ENCODE assay signal across 29 cellular contexts in genomic region chr15:75830910-75831805, GRCh38. TPM values are rescaled to one million over a fixed set of nuclear protein-coding genes. Genes with fewer than 3 reads are reported as not detected.
DNase-seq lines count a peak whose midpoint lies in the region; ATAC-seq and TF ChIP-seq lines count a peak whose summit lies in the region.
"Had no signal": no experiment of that assay in that cellular context is flagged by ENCODE, and none has a peak within 500 bp of the region (broad histone marks: within the 10 kb centered on the region; RNA-seq: fewer than 3 reads in every experiment).

No MANE protein-coding gene starts in this region.

- DNase-seq in cardiac muscle cell (ENCODE audit: low read depth in 1 of 2, low spot score in 1 of 2) (no peak), right cardiac atrium (no peak), left kidney (ENCODE audit: low read depth, low spot score) (peak; percentile 36), type B pancreatic cell (ENCODE audit: extremely low spot score, unreplicated experiment) (no peak), NCI-H187 treated with DMSO at 0.1 percent for 48 hours (lab: John Stamatoyannopoulos, UW) (no peak)
- DNase-seq: activated CD4-positive, alpha-beta T cell treated with anti-CD3 and anti-CD28 coated beads, Interleukin-2, amount 10 ng/mL, durations not matched to agents 24 days and 14 days; activated naive CD4-positive, alpha-beta T cell treated with anti-CD3 and anti-CD28 coated beads, Interleukin-2, amount 10 ng/mL, durations not matched to agents 7 days and 5 days; amygdala; DMS53; GF-D8; GM23248; Kasumi-1; lower lobe of right lung; NCI-H1092; NCI-H1930; NCI-H226; nucleus accumbens; Right ventricle myocardium superior; stimulated activated CD4-positive, alpha-beta T cell treated with anti-CD3 and anti-CD28 coated beads, Interleukin-2, amount 100 ng/mL, for 24 hours; SW 1271; testis had no signal

- no peaks in the 10 kb centered on the region for H3K36me3 ChIP-seq in cardiac muscle cell
- H3K36me3 ChIP-seq: lower lobe of right lung, vagina had no signal

- ATAC-seq in right cardiac atrium (no peak), GM21367 (IDR thresholded peaks at IDR 0.05; ENCODE audit: unreplicated experiment) (no peak), HG03432 (IDR thresholded peaks at IDR 0.05; ENCODE audit: unreplicated experiment) (no peak)
- ATAC-seq: A549, lower lobe of right lung had no signal

- TF ChIP-seq CTCF in cardiac muscle cell (IDR thresholded peaks at IDR 0.05; ENCODE audit: low read depth, low read length) = no peak
- TF ChIP-seq CTCF in VCaP (conservative IDR thresholded peaks at IDR 0.05) = no peak
- TF ChIP-seq CTCF in type B pancreatic cell (conservative IDR thresholded peaks at IDR 0.05) = no peak

- no peak overlapping the region for H3K4me3 Mint-ChIP-seq in type B pancreatic cell
- H3K4me3 Mint-ChIP-seq: activated CD4-positive, alpha-beta T cell treated with anti-CD3 and anti-CD28 coated beads, Interleukin-2, amount 10 ng/mL, durations not matched to agents 24 days and 14 days; activated naive CD4-positive, alpha-beta T cell treated with anti-CD3 and anti-CD28 coated beads, Interleukin-2, amount 10 ng/mL, durations not matched to agents 7 days and 5 days; activated T-helper 1 cell treated with anti-CD3 and anti-CD28 coated beads, Interleukin-12 subunit alpha, Interleukin-12 subunit beta, Interleukin-2, Interleukin-4 antibody, amounts not matched to agents 30 ng/mL and 10 ng/mL and 1 ng/mL, durations not matched to agents 14 hours and 24 hours and 36 hours; B cell had no signal

- H3K27ac Mint-ChIP-seq in type B pancreatic cell = peak overlapping the region; percentile 47
- H3K27ac Mint-ChIP-seq: activated CD4-positive, alpha-beta T cell treated with anti-CD3 and anti-CD28 coated beads, Interleukin-2, amount 10 ng/mL, durations not matched to agents 24 days and 14 days; activated naive CD4-positive, alpha-beta T cell treated with anti-CD3 and anti-CD28 coated beads, Interleukin-2, amount 10 ng/mL, durations not matched to agents 7 days and 5 days; activated T-helper 1 cell treated with anti-CD3 and anti-CD28 coated beads, Interleukin-12 subunit alpha, Interleukin-12 subunit beta, Interleukin-2, Interleukin-4 antibody, amounts not matched to agents 30 ng/mL and 10 ng/mL and 1 ng/mL, durations not matched to agents 14 hours and 24 hours and 36 hours; B cell had no signal

- H3K4me1 ChIP-seq in cardiac muscle cell (ENCODE audit: low read depth) (peaks cover 8% of the 10 kb centered on the region), right cardiac atrium (ENCODE audit: control insufficient read depth, insufficient read depth, low read length) (no peaks in the 10 kb centered on the region)
- H3K4me1 ChIP-seq: A549, lower lobe of right lung, testis, vagina had no signal

- WGBS in right cardiac atrium = 85% methylated on average over 8 of the region's 8 CpGs

- H3K4me3 ChIP-seq in cardiac muscle cell (no peak overlapping the region), right cardiac atrium (ENCODE audit: low read length) (no peak overlapping the region)
- H3K4me3 ChIP-seq: A549, GM23248, lower lobe of right lung, skin epidermis, testis, vagina had no signal

- no peaks in the 10 kb centered on the region for H3K27me3 ChIP-seq in cardiac muscle cell
- H3K27me3 ChIP-seq in right cardiac atrium (ENCODE audit: control insufficient read depth, insufficient read depth) = no peaks in the 10 kb centered on the region
- H3K27me3 ChIP-seq: testis, vagina had no signal

- no peaks in the 10 kb centered on the region for H3K36me3 Mint-ChIP-seq in type B pancreatic cell

- intact Hi-C loops in right cardiac atrium (cut with DNase I) = no loop called here

- peaks cover 31% of the 10 kb centered on the region for H3K4me1 Mint-ChIP-seq in type B pancreatic cell (ENCODE audit: unreplicated experiment)
- H3K4me1 Mint-ChIP-seq: B cell had no signal

- H3K9me3 Mint-ChIP-seq in type B pancreatic cell = no peaks in the 10 kb centered on the region
- H3K9me3 Mint-ChIP-seq: activated CD4-positive, alpha-beta T cell treated with anti-CD3 and anti-CD28 coated beads, Interleukin-2, amount 10 ng/mL, durations not matched to agents 24 days and 14 days; activated naive CD4-positive, alpha-beta T cell treated with anti-CD3 and anti-CD28 coated beads, Interleukin-2, amount 10 ng/mL, durations not matched to agents 7 days and 5 days; activated T-helper 1 cell treated with anti-CD3 and anti-CD28 coated beads, Interleukin-12 subunit alpha, Interleukin-12 subunit beta, Interleukin-2, Interleukin-4 antibody, amounts not matched to agents 30 ng/mL and 10 ng/mL and 1 ng/mL, durations not matched to agents 14 hours and 24 hours and 36 hours had no signal

- H3K9me3 ChIP-seq in cardiac muscle cell (ENCODE audit: low read depth) = no peaks in the 10 kb centered on the region
- no peaks in the 10 kb centered on the region for H3K9me3 ChIP-seq in right cardiac atrium (ENCODE audit: control insufficient read depth, low read length)
- H3K9me3 ChIP-seq: A549, lower lobe of right lung, testis, vagina had no signal

- H3K27ac ChIP-seq in cardiac muscle cell (peak overlapping the region; percentile 22), right cardiac atrium (ENCODE audit: low read length) (no peak overlapping the region), VCaP (peak overlapping the region; percentile 75)
- H3K27ac ChIP-seq: A549, GM23248, lower lobe of right lung, skin epidermis, testis, vagina had no signal

- H3K27me3 Mint-ChIP-seq in type B pancreatic cell = no peaks in the 10 kb centered on the region

RNA-seq across cellular contexts. Expression of gene UBE2Q2, which starts 12.1 kb away (rescaled TPM):
- total RNA-seq in cardiac muscle cell = 27.0 and 36.7 TPM in 2 replicates
- polyA plus RNA-seq in cardiac muscle cell = 33.7 and 50.1 TPM in 2 replicates
- total RNA-seq in right cardiac atrium = 10 to 100 TPM; 26.5 to 32.6 (median 27.4) TPM
- 18.2 TPM for polyA plus RNA-seq in right cardiac atrium
- 26.7 and 31.3 TPM in 2 replicates for total RNA-seq in type B pancreatic cell (ENCODE audit: low replicate concordance)
